Comparison of ENCODE assay signal across 1 cellular context in genomic region chr10:73168486-73168844, GRCh38.
A peak's percentile ranks its signal among the peaks of the same experiment; 100 is the strongest.
TF ChIP-seq lines count a peak whose summit lies in the region.

No MANE protein-coding gene starts in this region.

TF ChIP-seq in HepG2, 621 proteins besides CTCF, POLR2A, EP300 and RAD21 (continues in another document):
- TF ChIP-seq CBX5 (CRISPR knock-in tag; IDR thresholded peaks at IDR 0.05; ENCODE audit: borderline replicate concordance) = no peak
- no peak for TF ChIP-seq SOX13 (IDR thresholded peaks at IDR 0.05)
- TF ChIP-seq SOX13 (CRISPR knock-in tag; conservative IDR thresholded peaks at IDR 0.05 in 1 of 2, IDR thresholded peaks at IDR 0.05 in 1 of 2) = no peak
- no peak for TF ChIP-seq ZNF770 (CRISPR knock-in tag; IDR thresholded peaks at IDR 0.05)
- no peak for TF ChIP-seq ZFP91 (CRISPR knock-in tag; IDR thresholded peaks at IDR 0.05; ENCODE audit: borderline replicate concordance)
- TF ChIP-seq ZNF552 (CRISPR knock-in tag; IDR thresholded peaks at IDR 0.05; ENCODE audit: borderline replicate concordance) = no peak
- TF ChIP-seq ZNF713 (CRISPR knock-in tag; IDR thresholded peaks at IDR 0.05) = no peak
- TF ChIP-seq ZFP82 (CRISPR knock-in tag; IDR thresholded peaks at IDR 0.05; ENCODE audit: borderline replicate concordance) = 0 out of 2 replicates have a peak, but pooled peaks have one; percentile 18
- no peak for TF ChIP-seq ZNF577 (CRISPR knock-in tag; IDR thresholded peaks at IDR 0.05; ENCODE audit: borderline replicate concordance, low read depth)
- 0 out of 2 replicates have a peak, but pooled peaks have one; percentile 11 for TF ChIP-seq ZNF263 (CRISPR knock-in tag; IDR thresholded peaks at IDR 0.05)
- no peak for TF ChIP-seq ZNF253 (CRISPR knock-in tag; IDR thresholded peaks at IDR 0.05; ENCODE audit: borderline replicate concordance)
- no peak for TF ChIP-seq CCDC6 (CRISPR knock-in tag; IDR thresholded peaks at IDR 0.05)
- TF ChIP-seq KLF11 (CRISPR knock-in tag; IDR thresholded peaks at IDR 0.05) = no peak
- no peak for TF ChIP-seq ARNT (IDR thresholded peaks at IDR 0.05)
- no peak for TF ChIP-seq ZFY (CRISPR knock-in tag; IDR thresholded peaks at IDR 0.05)
- TF ChIP-seq ZNF234 (CRISPR knock-in tag; conservative IDR thresholded peaks at IDR 0.05) = peak; percentile 80; the same call in 1 of the 2 replicates
- no peak for TF ChIP-seq LCORL (IDR thresholded peaks at IDR 0.05)
- TF ChIP-seq LCORL (CRISPR knock-in tag; IDR thresholded peaks at IDR 0.05) = no peak
- no peak for TF ChIP-seq ZBTB34 (CRISPR knock-in tag; IDR thresholded peaks at IDR 0.05)
- no peak for TF ChIP-seq BCLAF1 (IDR thresholded peaks at IDR 0.05)
- 0 out of 2 replicates have a peak, but pooled peaks have one; percentile 35 for TF ChIP-seq ZNF772 (CRISPR knock-in tag; IDR thresholded peaks at IDR 0.05)
- no peak for TF ChIP-seq HINFP (CRISPR knock-in tag; IDR thresholded peaks at IDR 0.05; ENCODE audit: low read depth)
- no peak for TF ChIP-seq YEATS2 (CRISPR knock-in tag; IDR thresholded peaks at IDR 0.05; ENCODE audit: borderline replicate concordance)
- no peak for TF ChIP-seq ZFP1 (CRISPR knock-in tag; IDR thresholded peaks at IDR 0.05)
- TF ChIP-seq CHD4 (IDR thresholded peaks at IDR 0.05; ENCODE audit: borderline replicate concordance, low read length) = no peak
- TF ChIP-seq MLLT10 (CRISPR knock-in tag; IDR thresholded peaks at IDR 0.05) = no peak
- no peak for TF ChIP-seq ZNF687 (CRISPR knock-in tag; IDR thresholded peaks at IDR 0.05)
- TF ChIP-seq TEAD3 (CRISPR knock-in tag; optimal IDR thresholded peaks at IDR 0.05; ENCODE audit: borderline replicate concordance) = peak; percentile 12
- TF ChIP-seq ZNF691 (CRISPR knock-in tag; IDR thresholded peaks at IDR 0.05; ENCODE audit: borderline replicate concordance, low read depth) = peak; percentile 98
- no peak for TF ChIP-seq LBX2 (CRISPR knock-in tag; IDR thresholded peaks at IDR 0.05; ENCODE audit: borderline replicate concordance)
- TF ChIP-seq NFE2 (CRISPR knock-in tag; IDR thresholded peaks at IDR 0.05) = no peak
- TF ChIP-seq CREB3 (CRISPR knock-in tag; IDR thresholded peaks at IDR 0.05) = peak; percentile 29; the same call in 1 of the 2 replicates
- no peak for TF ChIP-seq ELF4 (CRISPR knock-in tag; IDR thresholded peaks at IDR 0.05; ENCODE audit: borderline replicate concordance)
- TF ChIP-seq THAP8 (CRISPR knock-in tag; IDR thresholded peaks at IDR 0.05; ENCODE audit: borderline replicate concordance) = 0 out of 2 replicates have a peak, but pooled peaks have one; percentile 20
- TF ChIP-seq NFAT5 (CRISPR knock-in tag; IDR thresholded peaks at IDR 0.05) = no peak
- TF ChIP-seq ZNF850 (CRISPR knock-in tag; conservative IDR thresholded peaks at IDR 0.05) = 0 out of 2 replicates have a peak, but pooled peaks have one; percentile 6
